Comparison of ENCODE assay signal across 27 cellular contexts in the genomic region with DNA sequence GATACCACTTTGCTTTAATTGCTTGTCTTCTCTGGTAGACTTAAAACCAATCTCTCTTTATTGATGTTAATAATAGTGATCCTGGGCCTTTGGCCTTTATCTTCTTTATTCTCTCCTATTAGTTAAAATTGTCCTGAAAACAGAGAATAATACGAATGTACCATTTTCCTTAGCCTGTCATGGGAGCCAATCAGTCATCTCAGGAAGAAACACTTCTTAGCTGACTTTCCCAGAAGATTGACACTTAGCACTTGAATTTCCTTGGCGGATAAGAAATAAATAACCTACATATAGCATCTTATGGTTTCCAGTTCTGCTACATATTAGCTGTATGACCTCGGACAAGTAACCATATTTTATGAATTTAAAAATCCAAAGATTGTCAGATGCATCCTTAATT.
"Had no signal": no experiment of that assay in that cellular context is flagged by ENCODE, and none has a peak within 500 bp of the region (broad histone marks: within the 10 kb centered on the region; RNA-seq: fewer than 3 reads in every experiment).

No MANE protein-coding gene starts in this region.

- DNase-seq: stimulated activated CD4-positive, alpha-beta T cell treated with anti-CD3 and anti-CD28 coated beads, Interleukin-2, amount 100 ng/mL, for 48 hours; stimulated activated CD4-positive, alpha-beta T cell treated with anti-CD3 and anti-CD28 coated beads, Interleukin-4, amount 100 ng/mL, for 1 hour; stimulated activated CD4-positive, alpha-beta T cell treated with anti-CD3 and anti-CD28 coated beads, Interleukin-4, amount 100 ng/mL, for 24 hours; stimulated activated CD4-positive, alpha-beta T cell treated with anti-CD3 and anti-CD28 coated beads, Interleukin-4, amount 100 ng/mL, for 4 hours; stimulated activated CD8-positive, alpha-beta memory T cell treated with anti-CD3 and anti-CD28 coated beads, Interleukin-4, amount 100 ng/mL, for 48 hours; stimulated activated naive B cell treated with anti-CD40 and anti-IgM and Interleukin-4, amounts not matched to agents 10 μg/mL and 1 μg/mL and 100 μg/mL, for 72 hours; stimulated activated naive CD4-positive, alpha-beta T cell; stimulated activated naive CD4-positive, alpha-beta T cell treated with Interleukin-2 at 50 U/mL for 16 hours; stimulated activated naive CD8-positive, alpha-beta T cell treated with anti-CD3 and anti-CD28 coated beads, Interleukin-15, amount 100 ng/mL, for 72 hours; stimulated activated naive CD8-positive, alpha-beta T cell treated with anti-CD3 and anti-CD28 coated beads, Interleukin-15, Interleukin-2, amounts not matched to agents 100 U/mL and 50 U/mL, for 24 hours; stomach; substantia nigra; testis; thyroid gland; tibial artery; transverse colon; trophoblast cell; upper lobe of left lung; upper lobe of right lung; uterus had no signal

- H3K36me3 Mint-ChIP-seq: stimulated activated memory B cell treated with anti-CD40 and anti-IgM and Interleukin-4, amounts not matched to agents 10 μg/mL and 1 μg/mL and 100 μg/mL, for 72 hours; stimulated activated naive B cell treated with anti-CD40 and anti-IgM and Interleukin-4, amounts not matched to agents 10 μg/mL and 1 μg/mL and 100 μg/mL, for 72 hours; type B pancreatic cell had no signal

- H3K4me3 Mint-ChIP-seq: stimulated activated memory B cell treated with anti-CD40 and anti-IgM and Interleukin-4, amounts not matched to agents 10 μg/mL and 1 μg/mL and 100 μg/mL, for 72 hours; stimulated activated naive B cell treated with anti-CD40 and anti-IgM and Interleukin-4, amounts not matched to agents 10 μg/mL and 1 μg/mL and 100 μg/mL, for 72 hours; stimulated activated naive CD8-positive, alpha-beta T cell treated with anti-CD3 and anti-CD28 coated beads, Interleukin-15, amount 100 ng/mL, for 72 hours; stimulated activated naive CD8-positive, alpha-beta T cell treated with anti-CD3 and anti-CD28 coated beads, Interleukin-15, Interleukin-2, amounts not matched to agents 100 ng/mL and 50 ng/mL, for 24 hours; type B pancreatic cell had no signal

- H3K27me3 ChIP-seq: stomach, suprapubic skin, testis, thyroid gland, tibial artery, tibial nerve, transverse colon, upper lobe of left lung, upper lobe of right lung, uterus, vagina had no signal

- H3K4me3 ChIP-seq: stomach, suprapubic skin, testis, thoracic aorta, thyroid gland, tibial artery, tibial nerve, transverse colon, upper lobe of left lung, upper lobe of right lung, uterus, vagina had no signal

- H3K9me3 Mint-ChIP-seq: stimulated activated naive CD8-positive, alpha-beta T cell treated with anti-CD3 and anti-CD28 coated beads, Interleukin-15, amount 100 ng/mL, for 72 hours; stimulated activated naive CD8-positive, alpha-beta T cell treated with anti-CD3 and anti-CD28 coated beads, Interleukin-15, Interleukin-2, amounts not matched to agents 100 ng/mL and 50 ng/mL, for 24 hours had no signal

- H3K27ac Mint-ChIP-seq: stimulated activated memory B cell treated with anti-CD40 and anti-IgM and Interleukin-4, amounts not matched to agents 10 μg/mL and 1 μg/mL and 100 μg/mL, for 72 hours; stimulated activated naive B cell treated with anti-CD40 and anti-IgM and Interleukin-4, amounts not matched to agents 10 μg/mL and 1 μg/mL and 100 μg/mL, for 72 hours; stimulated activated naive CD8-positive, alpha-beta T cell treated with anti-CD3 and anti-CD28 coated beads, Interleukin-15, amount 100 ng/mL, for 72 hours; stimulated activated naive CD8-positive, alpha-beta T cell treated with anti-CD3 and anti-CD28 coated beads, Interleukin-15, Interleukin-2, amounts not matched to agents 100 ng/mL and 50 ng/mL, for 24 hours; type B pancreatic cell had no signal

- ATAC-seq: stimulated activated memory B cell treated with anti-CD40 and anti-IgM and Interleukin-4, amounts not matched to agents 10 μg/mL and 1 μg/mL and 100 μg/mL, for 72 hours; stimulated activated naive B cell treated with anti-CD40 and anti-IgM and Interleukin-4, amounts not matched to agents 10 μg/mL and 1 μg/mL and 100 μg/mL, for 72 hours; stimulated activated naive CD8-positive, alpha-beta T cell treated with anti-CD3 and anti-CD28 coated beads, Interleukin-15, amount 100 ng/mL, for 72 hours; stimulated activated naive CD8-positive, alpha-beta T cell treated with anti-CD3 and anti-CD28 coated beads, Interleukin-15, Interleukin-2, amounts not matched to agents 100 U/mL and 50 U/mL, for 24 hours; upper lobe of right lung had no signal

- H3K27ac ChIP-seq: stomach, suprapubic skin, testis, thoracic aorta, thyroid gland, tibial artery, tibial nerve, transverse colon, upper lobe of left lung, upper lobe of right lung, uterus, vagina had no signal

- H3K36me3 ChIP-seq: stomach, suprapubic skin, thoracic aorta, thyroid gland, tibial artery, tibial nerve, transverse colon, upper lobe of left lung, upper lobe of right lung, uterus, vagina had no signal

- H3K4me1 Mint-ChIP-seq: stimulated activated memory B cell treated with anti-CD40 and anti-IgM and Interleukin-4, amounts not matched to agents 10 μg/mL and 1 μg/mL and 100 μg/mL, for 72 hours; stimulated activated naive B cell treated with anti-CD40 and anti-IgM and Interleukin-4, amounts not matched to agents 10 μg/mL and 1 μg/mL and 100 μg/mL, for 72 hours; stimulated activated naive CD8-positive, alpha-beta T cell treated with anti-CD3 and anti-CD28 coated beads, Interleukin-15, amount 100 ng/mL, for 72 hours had no signal

- H3K9me3 ChIP-seq: suprapubic skin, testis, thyroid gland, transverse colon, upper lobe of right lung, uterus, vagina had no signal
